ENCODE assay signal across 9 cellular contexts in the genomic region with DNA sequence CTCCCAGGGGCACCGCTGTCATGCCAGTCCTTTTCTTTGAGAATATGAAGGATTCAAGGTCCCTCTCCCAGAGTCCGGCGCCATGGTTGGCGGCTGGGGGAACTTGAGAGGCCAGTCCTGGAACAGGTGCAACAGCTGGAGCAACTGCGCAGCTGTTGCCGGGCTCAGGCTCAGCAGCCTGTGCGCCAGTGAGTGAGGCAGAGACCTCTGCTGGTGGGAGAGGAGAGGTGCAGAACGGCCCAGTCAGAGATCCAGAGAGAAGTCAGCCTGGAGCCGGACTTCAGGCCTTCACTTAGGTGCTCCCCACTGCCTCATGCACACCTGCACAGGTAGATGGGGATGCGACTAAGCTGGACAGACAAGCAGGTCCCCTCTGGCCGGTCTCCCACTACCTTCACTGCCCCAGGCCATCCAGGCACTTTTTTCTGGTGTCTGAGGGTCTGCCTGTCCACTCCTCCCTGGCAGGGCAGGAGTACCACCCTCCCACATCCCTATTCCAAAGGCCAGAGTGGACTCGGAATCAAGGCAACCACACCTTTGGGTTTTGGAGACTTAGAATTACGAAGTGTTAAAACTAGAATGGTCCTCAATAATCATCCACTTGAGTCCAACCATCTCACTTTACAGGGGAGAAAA. TPM values are rescaled to one million over a fixed set of nuclear protein-coding genes. Genes with fewer than 3 reads are reported as not detected.
A peak's percentile ranks its signal among the peaks of the same experiment; 100 is the strongest.
DNase-seq lines count a peak whose midpoint lies in the region; ATAC-seq, FAIRE-seq and TF ChIP-seq lines count a peak whose summit lies in the region.
"Had no signal": no experiment of that assay in that cellular context is flagged by ENCODE, and none has a peak within 500 bp of the region (broad histone marks: within the 10 kb centered on the region; RNA-seq: fewer than 3 reads in every experiment).

No MANE protein-coding gene starts in this region.

- 4% methylated on average over 4 of the region's 13 CpGs; no CpG with 5 or more reads in 1 of the 2 donors for WGBS in gastroesophageal sphincter (ENCODE audit: low coverage in 1 of 2), 2 donors

- peaks cover 5% of the 10 kb centered on the region for H3K4me1 Mint-ChIP-seq in osteocyte (ENCODE audit: unreplicated experiment)

- CTCF ChIA-PET in RWPE1 (lab: Yijun Ruan, JAX): interaction anchor here (0.5 to 1.9 kb wide), 18 partner anchors 9 to 430 kb away, joined by 3 to 9 read pairs (median 3); no protein-coding TSS in a partner anchor

- in situ Hi-C loops in Caki2 (cut with HindIII; ENCODE audit: low pct_unique_long_range_greater_than_20kb, low sequenced_read_pairs): no loop called here

- peaks cover 0 to 42% (median 10%) of the 10 kb centered on the region in 3 donors for H3K4me1 ChIP-seq in gastroesophageal sphincter

- FAIRE-seq in urothelium cell line (lab: Jason Lieb, UNC): no peak

- ATAC-seq in GM21381 (IDR thresholded peaks at IDR 0.05; ENCODE audit: unreplicated experiment): peak; percentile 74
- peak; percentile 92 for ATAC-seq in gastroesophageal sphincter

- no peak overlapping the region for H3K27ac ChIP-seq in RWPE1
- peak overlapping the region in 2 of 4 donors; percentile 59 to 60 for H3K27ac ChIP-seq in gastroesophageal sphincter

- peaks cover 17% of the 10 kb centered on the region for H3K27me3 ChIP-seq in gastroesophageal sphincter

- H3K27me3 Mint-ChIP-seq in osteocyte (ENCODE audit: unreplicated experiment): peaks cover 83% of the 10 kb centered on the region

- DNase-seq in Caki2 (ENCODE audit: low read depth): peak; percentile 26
- DNase-seq in Kasumi-1 (lab: John Stamatoyannopoulos, UW): peak; percentile 71 to 76
- DNase-seq in RWPE1 (ENCODE audit: low spot score): peak; percentile 83
- peak; percentile 82 for DNase-seq in activated effector memory CD4-positive, alpha-beta T cell treated with anti-CD3 and anti-CD28 coated beads, Interleukin-2, amount 50 U/mL, for 16 hours
- no peak for DNase-seq in osteocyte (ENCODE audit: extremely low spot score, unreplicated experiment)
- DNase-seq in urothelium cell line (ENCODE audit: low spot score): peak; percentile 88

- H3K9me3 ChIP-seq in gastroesophageal sphincter: no peaks in the 10 kb centered on the region

- POLR2A ChIA-PET in RWPE1 (lab: Yijun Ruan, JAX; ENCODE audit: low non-redundant PET): no interaction called here

- H3K36me3 Mint-ChIP-seq in osteocyte (ENCODE audit: unreplicated experiment): no peaks in the 10 kb centered on the region

- H3K4me3 ChIP-seq in gastroesophageal sphincter: no peak overlapping the region

- H3K27ac Mint-ChIP-seq in osteocyte (ENCODE audit: unreplicated experiment): no peak overlapping the region
- H3K27ac Mint-ChIP-seq: T-helper 1 cell treated with Interleukin-12 subunit alpha and Interleukin-12 subunit beta and Interleukin-4 antibody, amounts not matched to agents 30 μg/mL and 1 μg/mL, for 36 hours had no signal

- H3K4me3 Mint-ChIP-seq in osteocyte (ENCODE audit: unreplicated experiment): no peak overlapping the region
- H3K4me3 Mint-ChIP-seq: T-helper 1 cell treated with Interleukin-12 subunit alpha and Interleukin-12 subunit beta and Interleukin-4 antibody, amounts not matched to agents 30 μg/mL and 1 μg/mL, for 36 hours had no signal

- no peak for TF ChIP-seq EP300 in gastroesophageal sphincter (IDR thresholded peaks at IDR 0.05)

- H3K9me3 Mint-ChIP-seq in osteocyte (ENCODE audit: unreplicated experiment): no peaks in the 10 kb centered on the region
- H3K9me3 Mint-ChIP-seq: T-helper 1 cell treated with Interleukin-12 subunit alpha and Interleukin-12 subunit beta and Interleukin-4 antibody, amounts not matched to agents 30 μg/mL and 1 μg/mL, for 36 hours had no signal

- TF ChIP-seq POLR2A in gastroesophageal sphincter (IDR thresholded peaks at IDR 0.05): no peak

- TF ChIP-seq CTCF in RWPE1 (conservative IDR thresholded peaks at IDR 0.05; ENCODE audit: low read depth) (peak; percentile 93), gastroesophageal sphincter (IDR thresholded peaks at IDR 0.05) (peak; percentile 89 to 98 (median 98)), osteocyte (IDR thresholded peaks at IDR 0.05) (peak; percentile 95)

- no peaks in the 10 kb centered on the region for H3K36me3 ChIP-seq in gastroesophageal sphincter

RNA-seq across cellular contexts. Expression of a gene that starts 4.6 kb away (rescaled TPM):
- not detected in 2 replicates for total RNA-seq in Caki2 (2014; rRNA removed; shearing (Covaris generic); ENCODE audit: low replicate concordance)
- total RNA-seq in gastroesophageal sphincter (10 to 100 TPM in 1 of 4 donors, 1 to 10 TPM in 2, not detected in 1; 1.5 to 13.6 (median 1.7) TPM), osteocyte (not detected in 2 replicates)

RNA-seq across cellular contexts. Expression of a gene that starts 22.0 kb away (rescaled TPM):
- 4.8 and 5.1 TPM in 2 replicates for total RNA-seq in Caki2 (2014; rRNA removed; shearing (Covaris generic); ENCODE audit: low replicate concordance)
- 10 to 100 TPM; 26.0 to 31.8 (median 29.3) TPM for total RNA-seq in gastroesophageal sphincter
- total RNA-seq in osteocyte: 15.5 and 16.3 TPM in 2 replicates
